11 cellular contexts compared by ENCODE assay signal in the genomic region with DNA sequence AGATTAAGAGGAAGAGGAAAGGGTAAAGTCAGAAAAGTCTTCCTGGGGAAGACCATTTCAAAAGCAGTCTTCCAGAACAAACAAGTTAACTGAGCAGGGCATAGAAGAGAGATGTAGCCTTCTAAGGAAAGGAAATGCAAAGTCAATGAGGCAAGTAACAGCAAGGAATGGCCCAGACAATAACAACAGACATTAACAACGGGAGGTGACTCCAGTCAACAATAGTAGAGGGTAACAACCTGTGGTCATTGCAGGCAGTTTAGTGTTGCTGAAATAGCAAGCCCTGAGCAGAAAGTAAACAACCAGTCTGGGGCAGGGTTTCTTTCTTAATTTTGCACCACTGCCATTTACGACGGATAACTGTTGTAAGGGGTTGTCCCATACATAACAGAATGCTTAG. TPM values are rescaled to one million over a fixed set of nuclear protein-coding genes. Genes with fewer than 3 reads are reported as not detected.
A peak's percentile ranks its signal among the peaks of the same experiment; 100 is the strongest.
DNase-seq lines count a peak whose midpoint lies in the region; ATAC-seq and TF ChIP-seq lines count a peak whose summit lies in the region.
"Had no signal": no experiment of that assay in that cellular context is flagged by ENCODE, and none has a peak within 500 bp of the region (broad histone marks: within the 10 kb centered on the region; RNA-seq: fewer than 3 reads in every experiment).

No MANE protein-coding gene starts in this region.

- H3K9me3 ChIP-seq in left ventricle myocardium inferior (replicated peaks) (no peaks in the 10 kb centered on the region), testis (no peaks in the 10 kb centered on the region), thyroid gland (no peaks in the 10 kb centered on the region)
- H3K9me3 ChIP-seq: lower lobe of right lung had no signal

- H3K4me3 Mint-ChIP-seq in activated CD8-positive, alpha-beta T cell treated with anti-CD3 and anti-CD28 coated beads, Interleukin-2, amount 10 ng/mL, durations not matched to agents 7 days and 5 days: peak overlapping the region; percentile 87

- CTCF ChIA-PET in activated CD8-positive, alpha-beta T cell treated with anti-CD3 and anti-CD28 coated beads, Interleukin-2, amount 10 ng/mL, durations not matched to agents 7 days and 5 days (lab: Charles Lee): interaction anchor here (0.9 kb wide), 1 partner anchor 24 kb away, joined by 5 read pairs; no protein-coding TSS in a partner anchor

- WGBS in testis, 2 donors: 46 to 68% methylated on average over 3 of the region's 3 CpGs
- WGBS in thyroid gland, 2 donors: 46 to 58% methylated on average over 3 of the region's 3 CpGs

- H3K27me3 ChIP-seq in left ventricle myocardium inferior (ENCODE audit: low read depth) (no peaks in the 10 kb centered on the region), testis (no peaks in the 10 kb centered on the region), thyroid gland (no peaks in the 10 kb centered on the region)

- H3K27ac ChIP-seq in left ventricle myocardium inferior (replicated peaks) (no peak overlapping the region), testis (no peak overlapping the region), thyroid gland (no peak overlapping the region)
- H3K27ac ChIP-seq: lower lobe of right lung had no signal

- peak overlapping the region; percentile 26 for H3K27ac Mint-ChIP-seq in activated CD8-positive, alpha-beta T cell treated with anti-CD3 and anti-CD28 coated beads, Interleukin-2, amount 10 ng/mL, durations not matched to agents 7 days and 5 days

- TF ChIP-seq CTCF in left ventricle myocardium inferior (IDR thresholded peaks at IDR 0.05; ENCODE audit: borderline replicate concordance) (no peak), testis (IDR thresholded peaks at IDR 0.05) (no peak), thyroid gland (IDR thresholded peaks at IDR 0.05) (no peak)

- TF ChIP-seq POLR2A in testis (IDR thresholded peaks at IDR 0.05) (no peak), thyroid gland (IDR thresholded peaks at IDR 0.05) (no peak)

- intact Hi-C loops in left ventricle myocardium inferior (cut with micrococcal nuclease): no loop called here
- intact Hi-C loops in Right ventricle myocardium inferior (cut with DNase I): no loop called here
- intact Hi-C loops in testis (cut with DNase I; ENCODE audit: low total_unique reads): no loop called here
- intact Hi-C loops in thyroid gland (cut with DNase I): no loop called here

- no peak for ATAC-seq in Right ventricle myocardium inferior
- ATAC-seq in activated CD8-positive, alpha-beta T cell treated with anti-CD3 and anti-CD28 coated beads, Interleukin-2, amount 10 ng/mL, durations not matched to agents 7 days and 5 days: no peak
- no peak for ATAC-seq in HG02588 (IDR thresholded peaks at IDR 0.05; ENCODE audit: unreplicated experiment)
- ATAC-seq: lower lobe of right lung had no signal

- POLR2A ChIA-PET in activated CD8-positive, alpha-beta T cell treated with anti-CD3 and anti-CD28 coated beads, Interleukin-2, amount 10 ng/mL, durations not matched to agents 7 days and 5 days (lab: Charles Lee): no interaction called here

- H3K4me1 ChIP-seq in left ventricle myocardium inferior (peaks cover 43% of the 10 kb centered on the region), testis (peaks cover 14% of the 10 kb centered on the region), thyroid gland (peaks cover 11 to 13% of the 10 kb centered on the region in 2 donors)

- DNase-seq in left ventricle myocardium inferior: no peak
- no peak for DNase-seq in Right ventricle myocardium inferior (ENCODE audit: missing footprints)
- no peak for DNase-seq in activated CD8-positive, alpha-beta T cell treated with anti-CD3 and anti-CD28 coated beads, Interleukin-2, amount 10 ng/mL, durations not matched to agents 7 days and 5 days
- DNase-seq in iPS-NIHi11 (ENCODE audit: low spot score): peak; percentile 42
- no peak for DNase-seq in testis
- DNase-seq in activated gamma-delta T cell (lab: John Stamatoyannopoulos, UW): no peak
- DNase-seq in thyroid gland: no peak
- DNase-seq: lower lobe of right lung, NCI-H1694 treated with DMSO at 0.1 percent for 48 hours had no signal

- peaks cover 15% of the 10 kb centered on the region for H3K36me3 Mint-ChIP-seq in activated CD8-positive, alpha-beta T cell treated with anti-CD3 and anti-CD28 coated beads, Interleukin-2, amount 10 ng/mL, durations not matched to agents 7 days and 5 days (ENCODE audit: low read depth)
- H3K36me3 Mint-ChIP-seq: CD14-positive monocyte had no signal

- no peaks in the 10 kb centered on the region for H3K9me3 Mint-ChIP-seq in activated CD8-positive, alpha-beta T cell treated with anti-CD3 and anti-CD28 coated beads, Interleukin-2, amount 10 ng/mL, durations not matched to agents 7 days and 5 days (ENCODE audit: insufficient read depth)
- H3K9me3 Mint-ChIP-seq: CD14-positive monocyte had no signal

- no peaks in the 10 kb centered on the region for H3K27me3 Mint-ChIP-seq in activated CD8-positive, alpha-beta T cell treated with anti-CD3 and anti-CD28 coated beads, Interleukin-2, amount 10 ng/mL, durations not matched to agents 7 days and 5 days (ENCODE audit: low read depth)

- H3K36me3 ChIP-seq in left ventricle myocardium inferior (no peaks in the 10 kb centered on the region), testis (ENCODE audit: low read depth, missing control alignments) (no peaks in the 10 kb centered on the region), thyroid gland (no peaks in the 10 kb centered on the region)
- H3K36me3 ChIP-seq: lower lobe of right lung had no signal

- H3K4me1 Mint-ChIP-seq in activated CD8-positive, alpha-beta T cell treated with anti-CD3 and anti-CD28 coated beads, Interleukin-2, amount 10 ng/mL, durations not matched to agents 7 days and 5 days (ENCODE audit: low read depth): peaks cover 26% of the 10 kb centered on the region

- H3K4me3 ChIP-seq in left ventricle myocardium inferior: peak overlapping the region; percentile 85
- H3K4me3 ChIP-seq in testis: no peak overlapping the region
- no peak overlapping the region for H3K4me3 ChIP-seq in thyroid gland (replicated peaks in 1 of 3)

RNA-seq across cellular contexts. Expression of a gene that starts 2.1 kb away (rescaled TPM):
- total RNA-seq in left ventricle myocardium inferior (22.9 TPM), Right ventricle myocardium inferior (23.4 TPM), testis (10 to 100 TPM; 80.3 to 89.0 TPM), thyroid gland (10 to 100 TPM; 32.0 to 44.7 (median 40.1) TPM)
- total RNA-seq in activated CD8-positive, alpha-beta T cell treated with anti-CD3 and anti-CD28 coated beads, Interleukin-2, amount 10 ng/mL, durations not matched to agents 7 days and 5 days: 10 to 100 TPM; 58.2 to 64.7 TPM
- polyA plus RNA-seq in testis (ENCODE audit: insufficient read depth, low read depth, low replicate concordance): 39.1 TPM

RNA-seq across cellular contexts. Expression of a gene that starts 12.2 kb away (rescaled TPM):
- total RNA-seq in left ventricle myocardium inferior (13.2 TPM), Right ventricle myocardium inferior (13.4 TPM), testis (10 to 100 TPM; 18.3 to 21.6 TPM), thyroid gland (10 to 100 TPM; 16.4 to 22.6 (median 18.0) TPM)
- 10 to 100 TPM; 42.5 to 47.3 TPM for total RNA-seq in activated CD8-positive, alpha-beta T cell treated with anti-CD3 and anti-CD28 coated beads, Interleukin-2, amount 10 ng/mL, durations not matched to agents 7 days and 5 days
- 3.3 TPM for polyA plus RNA-seq in testis (ENCODE audit: insufficient read depth, low read depth, low replicate concordance)
